Comparison of ENCODE assay signal across 1 cellular context in genomic region chr11:7638710-7639642, GRCh38.
TF ChIP-seq lines count a peak whose summit lies in the region.

No MANE protein-coding gene starts in this region.

TF ChIP-seq in GM12878, 131 proteins besides CTCF, POLR2A, EP300 and RAD21:
- TF ChIP-seq PML (IDR thresholded peaks at IDR 0.05; ENCODE audit: low read length) (no peak), SPI1 (IDR thresholded peaks at IDR 0.05; ENCODE audit: borderline replicate concordance, insufficient read depth, low read depth, low read length) (peak; percentile 40; the same call in 1 of the 2 replicates)
